Comparison of ENCODE assay signal across 2 cellular contexts in the genomic region with DNA sequence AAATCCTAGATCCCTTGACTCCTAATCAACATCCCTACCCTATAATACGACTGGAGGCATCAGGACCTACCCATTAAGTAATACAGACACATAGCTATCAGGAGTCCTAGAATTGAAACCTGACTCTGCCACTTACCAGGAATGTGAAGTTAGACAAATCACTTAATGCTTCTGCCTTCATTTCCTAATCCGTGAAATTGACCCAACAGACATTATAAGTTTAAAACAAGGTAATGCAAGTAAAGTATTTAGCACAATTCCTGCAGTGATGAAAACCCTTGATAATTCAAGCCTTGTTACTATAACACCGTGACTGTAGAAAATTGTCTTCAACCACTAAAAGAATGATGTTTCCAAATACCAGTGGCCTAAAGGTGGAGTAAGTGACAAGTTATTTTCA.
TF ChIP-seq lines count a peak whose summit lies in the region.

No MANE protein-coding gene starts in this region.

TF ChIP-seq in A549, 52 proteins besides CTCF, POLR2A, EP300 and RAD21 (continued from another document):
- TF ChIP-seq, protein P1, sequence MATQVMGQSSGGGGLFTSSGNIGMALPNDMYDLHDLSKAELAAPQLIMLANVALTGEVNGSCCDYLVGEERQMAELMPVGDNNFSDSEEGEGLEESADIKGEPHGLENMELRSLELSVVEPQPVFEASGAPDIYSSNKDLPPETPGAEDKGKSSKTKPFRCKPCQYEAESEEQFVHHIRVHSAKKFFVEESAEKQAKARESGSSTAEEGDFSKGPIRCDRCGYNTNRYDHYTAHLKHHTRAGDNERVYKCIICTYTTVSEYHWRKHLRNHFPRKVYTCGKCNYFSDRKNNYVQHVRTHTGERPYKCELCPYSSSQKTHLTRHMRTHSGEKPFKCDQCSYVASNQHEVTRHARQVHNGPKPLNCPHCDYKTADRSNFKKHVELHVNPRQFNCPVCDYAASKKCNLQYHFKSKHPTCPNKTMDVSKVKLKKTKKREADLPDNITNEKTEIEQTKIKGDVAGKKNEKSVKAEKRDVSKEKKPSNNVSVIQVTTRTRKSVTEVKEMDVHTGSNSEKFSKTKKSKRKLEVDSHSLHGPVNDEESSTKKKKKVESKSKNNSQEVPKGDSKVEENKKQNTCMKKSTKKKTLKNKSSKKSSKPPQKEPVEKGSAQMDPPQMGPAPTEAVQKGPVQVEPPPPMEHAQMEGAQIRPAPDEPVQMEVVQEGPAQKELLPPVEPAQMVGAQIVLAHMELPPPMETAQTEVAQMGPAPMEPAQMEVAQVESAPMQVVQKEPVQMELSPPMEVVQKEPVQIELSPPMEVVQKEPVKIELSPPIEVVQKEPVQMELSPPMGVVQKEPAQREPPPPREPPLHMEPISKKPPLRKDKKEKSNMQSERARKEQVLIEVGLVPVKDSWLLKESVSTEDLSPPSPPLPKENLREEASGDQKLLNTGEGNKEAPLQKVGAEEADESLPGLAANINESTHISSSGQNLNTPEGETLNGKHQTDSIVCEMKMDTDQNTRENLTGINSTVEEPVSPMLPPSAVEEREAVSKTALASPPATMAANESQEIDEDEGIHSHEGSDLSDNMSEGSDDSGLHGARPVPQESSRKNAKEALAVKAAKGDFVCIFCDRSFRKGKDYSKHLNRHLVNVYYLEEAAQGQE (IDR thresholded peaks at IDR 0.05): no peak
- TF ChIP-seq HDAC2 (IDR thresholded peaks at IDR 0.05) (no peak), FOXS1 (CRISPR knock-in tag; IDR thresholded peaks at IDR 0.05) (no peak), MAZ (IDR thresholded peaks at IDR 0.05; ENCODE audit: borderline replicate concordance, low read depth, low read length) (no peak)

TF ChIP-seq in HEK293, 187 proteins besides CTCF, POLR2A, EP300 and RAD21 (continued from another document):
- TF ChIP-seq, protein P2, sequence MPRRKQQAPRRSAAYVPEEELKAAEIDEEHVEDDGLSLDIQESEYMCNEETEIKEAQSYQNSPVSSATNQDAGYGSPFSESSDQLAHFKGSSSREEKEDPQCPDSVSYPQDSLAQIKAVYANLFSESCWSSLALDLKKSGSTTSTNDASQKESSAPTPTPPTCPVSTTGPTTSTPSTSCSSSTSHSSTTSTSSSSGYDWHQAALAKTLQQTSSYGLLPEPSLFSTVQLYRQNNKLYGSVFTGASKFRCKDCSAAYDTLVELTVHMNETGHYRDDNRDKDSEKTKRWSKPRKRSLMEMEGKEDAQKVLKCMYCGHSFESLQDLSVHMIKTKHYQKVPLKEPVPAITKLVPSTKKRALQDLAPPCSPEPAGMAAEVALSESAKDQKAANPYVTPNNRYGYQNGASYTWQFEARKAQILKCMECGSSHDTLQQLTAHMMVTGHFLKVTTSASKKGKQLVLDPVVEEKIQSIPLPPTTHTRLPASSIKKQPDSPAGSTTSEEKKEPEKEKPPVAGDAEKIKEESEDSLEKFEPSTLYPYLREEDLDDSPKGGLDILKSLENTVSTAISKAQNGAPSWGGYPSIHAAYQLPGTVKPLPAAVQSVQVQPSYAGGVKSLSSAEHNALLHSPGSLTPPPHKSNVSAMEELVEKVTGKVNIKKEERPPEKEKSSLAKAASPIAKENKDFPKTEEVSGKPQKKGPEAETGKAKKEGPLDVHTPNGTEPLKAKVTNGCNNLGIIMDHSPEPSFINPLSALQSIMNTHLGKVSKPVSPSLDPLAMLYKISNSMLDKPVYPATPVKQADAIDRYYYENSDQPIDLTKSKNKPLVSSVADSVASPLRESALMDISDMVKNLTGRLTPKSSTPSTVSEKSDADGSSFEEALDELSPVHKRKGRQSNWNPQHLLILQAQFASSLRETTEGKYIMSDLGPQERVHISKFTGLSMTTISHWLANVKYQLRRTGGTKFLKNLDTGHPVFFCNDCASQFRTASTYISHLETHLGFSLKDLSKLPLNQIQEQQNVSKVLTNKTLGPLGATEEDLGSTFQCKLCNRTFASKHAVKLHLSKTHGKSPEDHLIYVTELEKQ (tag by site-specific recombination; IDR thresholded peaks at IDR 0.05; ENCODE audit: borderline replicate concordance): no peak
- TF ChIP-seq, protein P3, sequence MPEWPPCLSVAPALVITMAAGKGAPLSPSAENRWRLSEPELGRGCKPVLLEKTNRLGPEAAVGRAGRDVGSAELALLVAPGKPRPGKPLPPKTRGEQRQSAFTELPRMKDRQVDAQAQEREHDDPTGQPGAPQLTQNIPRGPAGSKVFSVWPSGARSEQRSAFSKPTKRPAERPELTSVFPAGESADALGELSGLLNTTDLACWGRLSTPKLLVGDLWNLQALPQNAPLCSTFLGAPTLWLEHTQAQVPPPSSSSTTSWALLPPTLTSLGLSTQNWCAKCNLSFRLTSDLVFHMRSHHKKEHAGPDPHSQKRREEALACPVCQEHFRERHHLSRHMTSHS (tag by site-specific recombination; IDR thresholded peaks at IDR 0.05): no peak
- TF ChIP-seq, protein P4, sequence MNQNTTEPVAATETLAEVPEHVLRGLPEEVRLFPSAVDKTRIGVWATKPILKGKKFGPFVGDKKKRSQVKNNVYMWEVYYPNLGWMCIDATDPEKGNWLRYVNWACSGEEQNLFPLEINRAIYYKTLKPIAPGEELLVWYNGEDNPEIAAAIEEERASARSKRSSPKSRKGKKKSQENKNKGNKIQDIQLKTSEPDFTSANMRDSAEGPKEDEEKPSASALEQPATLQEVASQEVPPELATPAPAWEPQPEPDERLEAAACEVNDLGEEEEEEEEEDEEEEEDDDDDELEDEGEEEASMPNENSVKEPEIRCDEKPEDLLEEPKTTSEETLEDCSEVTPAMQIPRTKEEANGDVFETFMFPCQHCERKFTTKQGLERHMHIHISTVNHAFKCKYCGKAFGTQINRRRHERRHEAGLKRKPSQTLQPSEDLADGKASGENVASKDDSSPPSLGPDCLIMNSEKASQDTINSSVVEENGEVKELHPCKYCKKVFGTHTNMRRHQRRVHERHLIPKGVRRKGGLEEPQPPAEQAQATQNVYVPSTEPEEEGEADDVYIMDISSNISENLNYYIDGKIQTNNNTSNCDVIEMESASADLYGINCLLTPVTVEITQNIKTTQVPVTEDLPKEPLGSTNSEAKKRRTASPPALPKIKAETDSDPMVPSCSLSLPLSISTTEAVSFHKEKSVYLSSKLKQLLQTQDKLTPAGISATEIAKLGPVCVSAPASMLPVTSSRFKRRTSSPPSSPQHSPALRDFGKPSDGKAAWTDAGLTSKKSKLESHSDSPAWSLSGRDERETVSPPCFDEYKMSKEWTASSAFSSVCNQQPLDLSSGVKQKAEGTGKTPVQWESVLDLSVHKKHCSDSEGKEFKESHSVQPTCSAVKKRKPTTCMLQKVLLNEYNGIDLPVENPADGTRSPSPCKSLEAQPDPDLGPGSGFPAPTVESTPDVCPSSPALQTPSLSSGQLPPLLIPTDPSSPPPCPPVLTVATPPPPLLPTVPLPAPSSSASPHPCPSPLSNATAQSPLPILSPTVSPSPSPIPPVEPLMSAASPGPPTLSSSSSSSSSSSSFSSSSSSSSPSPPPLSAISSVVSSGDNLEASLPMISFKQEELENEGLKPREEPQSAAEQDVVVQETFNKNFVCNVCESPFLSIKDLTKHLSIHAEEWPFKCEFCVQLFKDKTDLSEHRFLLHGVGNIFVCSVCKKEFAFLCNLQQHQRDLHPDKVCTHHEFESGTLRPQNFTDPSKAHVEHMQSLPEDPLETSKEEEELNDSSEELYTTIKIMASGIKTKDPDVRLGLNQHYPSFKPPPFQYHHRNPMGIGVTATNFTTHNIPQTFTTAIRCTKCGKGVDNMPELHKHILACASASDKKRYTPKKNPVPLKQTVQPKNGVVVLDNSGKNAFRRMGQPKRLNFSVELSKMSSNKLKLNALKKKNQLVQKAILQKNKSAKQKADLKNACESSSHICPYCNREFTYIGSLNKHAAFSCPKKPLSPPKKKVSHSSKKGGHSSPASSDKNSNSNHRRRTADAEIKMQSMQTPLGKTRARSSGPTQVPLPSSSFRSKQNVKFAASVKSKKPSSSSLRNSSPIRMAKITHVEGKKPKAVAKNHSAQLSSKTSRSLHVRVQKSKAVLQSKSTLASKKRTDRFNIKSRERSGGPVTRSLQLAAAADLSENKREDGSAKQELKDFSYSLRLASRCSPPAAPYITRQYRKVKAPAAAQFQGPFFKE (tag by site-specific recombination; IDR thresholded peaks at IDR 0.05; ENCODE audit: borderline replicate concordance): no peak
- no peak for TF ChIP-seq ZNF433 (tag by site-specific recombination; IDR thresholded peaks at IDR 0.05; ENCODE audit: low read depth)
- TF ChIP-seq OSR2 (tag by site-specific recombination; IDR thresholded peaks at IDR 0.05): peak; percentile 64
- TF ChIP-seq, protein P5, sequence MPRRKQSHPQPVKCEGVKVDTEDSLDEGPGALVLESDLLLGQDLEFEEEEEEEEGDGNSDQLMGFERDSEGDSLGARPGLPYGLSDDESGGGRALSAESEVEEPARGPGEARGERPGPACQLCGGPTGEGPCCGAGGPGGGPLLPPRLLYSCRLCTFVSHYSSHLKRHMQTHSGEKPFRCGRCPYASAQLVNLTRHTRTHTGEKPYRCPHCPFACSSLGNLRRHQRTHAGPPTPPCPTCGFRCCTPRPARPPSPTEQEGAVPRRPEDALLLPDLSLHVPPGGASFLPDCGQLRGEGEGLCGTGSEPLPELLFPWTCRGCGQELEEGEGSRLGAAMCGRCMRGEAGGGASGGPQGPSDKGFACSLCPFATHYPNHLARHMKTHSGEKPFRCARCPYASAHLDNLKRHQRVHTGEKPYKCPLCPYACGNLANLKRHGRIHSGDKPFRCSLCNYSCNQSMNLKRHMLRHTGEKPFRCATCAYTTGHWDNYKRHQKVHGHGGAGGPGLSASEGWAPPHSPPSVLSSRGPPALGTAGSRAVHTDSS (tag by site-specific recombination; IDR thresholded peaks at IDR 0.05): no peak
